ENCODE assay signal across 11 cellular contexts in the genomic region with DNA sequence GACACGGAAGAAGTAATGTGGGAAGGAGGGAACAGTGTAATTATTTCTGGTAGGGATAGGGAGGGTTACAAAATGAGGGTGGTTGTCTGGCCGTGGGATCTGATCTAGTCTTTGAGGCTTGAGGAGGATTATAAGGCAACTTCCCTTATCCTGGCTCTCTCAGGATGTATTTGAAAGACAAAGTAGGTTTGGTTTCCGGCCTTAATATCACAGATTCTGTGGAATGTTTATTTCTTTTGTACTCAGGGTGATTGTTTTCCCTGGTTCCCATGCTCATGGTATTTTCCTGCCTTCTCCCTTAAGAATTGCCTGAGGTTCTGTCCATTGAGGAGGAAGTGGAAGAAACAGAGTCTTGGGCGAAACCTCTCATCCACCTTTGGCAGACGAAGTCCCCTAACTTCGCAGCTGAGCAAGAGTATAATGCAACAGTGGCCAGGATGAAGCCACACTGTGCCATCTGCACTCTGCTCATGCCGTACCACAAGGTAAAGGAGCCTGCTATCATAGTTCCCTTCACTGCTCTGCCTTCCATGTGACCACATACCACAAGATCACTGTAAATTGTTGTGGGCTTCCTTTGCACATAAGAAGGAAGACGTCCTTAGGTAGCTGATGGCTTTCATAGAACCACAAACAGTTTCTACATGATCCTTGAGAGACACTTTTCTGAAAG.
DNase-seq lines count a peak whose midpoint lies in the region; ATAC-seq and TF ChIP-seq lines count a peak whose summit lies in the region.
"Had no signal": no experiment of that assay in that cellular context is flagged by ENCODE, and none has a peak within 500 bp of the region (broad histone marks: within the 10 kb centered on the region; RNA-seq: fewer than 3 reads in every experiment).

No MANE protein-coding gene starts in this region.

- H3K4me3 Mint-ChIP-seq in activated T-cell treated with anti-CD3 and anti-CD28 coated beads, Interleukin-2, amount 50 U/mL, for 72 hours, result no peak overlapping the region
- H3K4me3 Mint-ChIP-seq in stimulated activated effector memory CD8-positive, alpha-beta T cell treated with anti-CD3 and anti-CD28 coated beads, Interleukin-12 subunit alpha, Interleukin-12 subunit beta, amount 100 ng/mL, for 72 hours, result no peak overlapping the region

- H3K36me3 ChIP-seq in mammary epithelial cell (ENCODE audit: insufficient read depth, low read length), result peaks cover 4% of the 10 kb centered on the region

- no peak overlapping the region for H3K4me2 ChIP-seq in mammary epithelial cell (ENCODE audit: insufficient read depth, low read depth, low read length)

- in situ Hi-C loops in mammary epithelial cell (cut with MboI; ENCODE audit: low sequenced_read_pairs in 2 of 2), result no loop called here

- peak; percentile 49 to 54 for ATAC-seq in activated T-cell treated with anti-CD3 and anti-CD28 coated beads, Interleukin-2, amount 50 U/mL, for 72 hours (replicated peaks in 1 of 2)
- ATAC-seq in HG03442 (IDR thresholded peaks at IDR 0.05; ENCODE audit: unreplicated experiment) (peak; percentile 55), left lobe of liver (no peak), HG02678 (IDR thresholded peaks at IDR 0.05; ENCODE audit: unreplicated experiment) (no peak)
- peak; percentile 67 for ATAC-seq in stimulated activated effector memory CD8-positive, alpha-beta T cell treated with anti-CD3 and anti-CD28 coated beads, Interleukin-12 subunit alpha, Interleukin-12 subunit beta, amount 100 ng/mL, for 72 hours

- peaks cover 2% of the 10 kb centered on the region in 2 donors for H3K9me3 Mint-ChIP-seq in activated T-cell treated with anti-CD3 and anti-CD28 coated beads, Interleukin-2, amount 50 U/mL, for 72 hours
- no peaks in the 10 kb centered on the region for H3K9me3 Mint-ChIP-seq in stimulated activated effector memory CD8-positive, alpha-beta T cell treated with anti-CD3 and anti-CD28 coated beads, Interleukin-12 subunit alpha, Interleukin-12 subunit beta, amount 100 ng/mL, for 72 hours

- dilution Hi-C loops in mammary epithelial cell (cut with HindIII; ENCODE audit: low sequenced_read_pairs), result no loop called here

- H3K27me3 ChIP-seq in mammary epithelial cell (ENCODE audit: insufficient read depth, low read length), result no peaks in the 10 kb centered on the region

- H3K9ac ChIP-seq in mammary epithelial cell (ENCODE audit: insufficient read depth, low read length), result no peak overlapping the region

- H3K27me3 Mint-ChIP-seq in activated T-cell treated with anti-CD3 and anti-CD28 coated beads, Interleukin-2, amount 50 U/mL, for 72 hours (ENCODE audit: low read depth), result no peaks in the 10 kb centered on the region

- intact Hi-C loops in mammary epithelial cell (cut with micrococcal nuclease), result no loop called here

- H3K27ac Mint-ChIP-seq in activated T-cell treated with anti-CD3 and anti-CD28 coated beads, Interleukin-2, amount 50 U/mL, for 72 hours, result no peak overlapping the region
- peak overlapping the region; percentile 8 for H3K27ac Mint-ChIP-seq in stimulated activated effector memory CD8-positive, alpha-beta T cell treated with anti-CD3 and anti-CD28 coated beads, Interleukin-12 subunit alpha, Interleukin-12 subunit beta, amount 100 ng/mL, for 72 hours

- CTCF ChIA-PET in mammary epithelial cell (lab: Charles Lee; ENCODE audit: low non-redundant PET), result no interaction called here

- no peak overlapping the region for H3K4me3 ChIP-seq in mammary epithelial cell (replicated peaks in 1 of 3; ENCODE audit: insufficient read depth in 1 of 3, low read depth in 2 of 3, low read length in 3 of 3)
- H3K4me3 ChIP-seq: thoracic aorta had no signal

- TF ChIP-seq CTCF in mammary epithelial cell (conservative IDR thresholded peaks at IDR 0.05 in 1 of 2, IDR thresholded peaks at IDR 0.05 in 1 of 2; ENCODE audit: extremely low read depth in 1 of 2, insufficient read depth in 1 of 2, low read depth in 1 of 2, low read length in 2 of 2), result no peak

- H3K27ac ChIP-seq in mammary epithelial cell (ENCODE audit: insufficient read depth, low read depth, low read length), result no peak overlapping the region
- H3K27ac ChIP-seq: thoracic aorta had no signal

- no peaks in the 10 kb centered on the region for H3K79me2 ChIP-seq in mammary epithelial cell (ENCODE audit: insufficient read depth, low read length)

- no peak for DNase-seq in activated T-cell treated with anti-CD3 and anti-CD28 coated beads, Interleukin-2, amount 50 U/mL, for 72 hours
- no peak for DNase-seq in activated T-cell treated with anti-CD3 and anti-CD28 coated beads, Interleukin-2, amount 50 U/mL, for 48 hours
- peak; percentile 17 for DNase-seq in UCSD-AML1 (lab: John Stamatoyannopoulos, UW; ENCODE audit: unreplicated experiment)
- DNase-seq in stimulated activated effector memory CD8-positive, alpha-beta T cell treated with anti-CD3 and anti-CD28 coated beads, Interleukin-12 subunit alpha, Interleukin-12 subunit beta, amount 100 ng/mL, for 72 hours (ENCODE audit: low spot score in 2 of 2), result no peak
- DNase-seq in left lobe of liver (ENCODE audit: low spot score), result no peak
- DNase-seq in mammary epithelial cell, result no peak
- DNase-seq: aorta, NCI-H146 had no signal

- WGBS in mammary epithelial cell (ENCODE audit: low coverage, missing lambda C conversion rate), result 93% methylated on average over 7 of the region's 8 CpGs

- H4K20me1 ChIP-seq in mammary epithelial cell (ENCODE audit: insufficient read depth, low read length), result no peaks in the 10 kb centered on the region

- H3K4me1 ChIP-seq in mammary epithelial cell (ENCODE audit: insufficient read depth, low read length), result no peaks in the 10 kb centered on the region

- no peaks in the 10 kb centered on the region for H3K9me3 ChIP-seq in mammary epithelial cell (replicated peaks; ENCODE audit: insufficient read depth, low read length)
- H3K9me3 ChIP-seq: thoracic aorta had no signal

- peaks cover 10% of the 10 kb centered on the region for H3K4me1 Mint-ChIP-seq in activated T-cell treated with anti-CD3 and anti-CD28 coated beads, Interleukin-2, amount 50 U/mL, for 72 hours (ENCODE audit: low read depth)
- peaks cover 6% of the 10 kb centered on the region for H3K4me1 Mint-ChIP-seq in stimulated activated effector memory CD8-positive, alpha-beta T cell treated with anti-CD3 and anti-CD28 coated beads, Interleukin-12 subunit alpha, Interleukin-12 subunit beta, amount 100 ng/mL, for 72 hours

- no TSS peak for BruUV-seq in mammary epithelial cell (replicated peaks; lab: Mats Ljungman, UMichigan)

- peaks cover 7 to 13% of the 10 kb centered on the region in 2 donors for H3K36me3 Mint-ChIP-seq in activated T-cell treated with anti-CD3 and anti-CD28 coated beads, Interleukin-2, amount 50 U/mL, for 72 hours (ENCODE audit: insufficient read depth in 2 of 2)
- peaks cover 61% of the 10 kb centered on the region for H3K36me3 Mint-ChIP-seq in stimulated activated effector memory CD8-positive, alpha-beta T cell treated with anti-CD3 and anti-CD28 coated beads, Interleukin-12 subunit alpha, Interleukin-12 subunit beta, amount 100 ng/mL, for 72 hours

- H2AFZ ChIP-seq in mammary epithelial cell (ENCODE audit: low read depth, low read length), result no peak overlapping the region

Comparison
In these comparisons a context has a peak if more than half of its experiments do, and no peak if none do; other contexts are left out.
1. ATAC-seq: peak in activated T-cell treated with anti-CD3 and anti-CD28 coated beads, Interleukin-2, amount 50 U/mL, for 72 hours (2 of 2), HG03442 (single experiment) and stimulated activated effector memory CD8-positive, alpha-beta T cell treated with anti-CD3 and anti-CD28 coated beads, Interleukin-12 subunit alpha, Interleukin-12 subunit beta, amount 100 ng/mL, for 72 hours (single experiment); none in left lobe of liver (single experiment) and HG02678 (single experiment).